Comparison of ENCODE assay signal across 8 cellular contexts in genomic region chr4:69025191-69025998, GRCh38.
A peak's percentile ranks its signal among the peaks of the same experiment; 100 is the strongest.
DNase-seq lines count a peak whose midpoint lies in the region; ATAC-seq and TF ChIP-seq lines count a peak whose summit lies in the region.

No MANE protein-coding gene starts in this region.

- TF ChIP-seq CTCF in GM06990 (IDR thresholded peaks at IDR 0.05; ENCODE audit: insufficient read depth, low read length, poor library complexity, severe bottlenecking) = peak; percentile 44

- H3K36me3 Mint-ChIP-seq in activated T-cell treated with anti-CD3 and anti-CD28 coated beads, Interleukin-2, amount 50 U/mL, for 4 hours (ENCODE audit: insufficient read depth) = no peaks in the 10 kb centered on the region
- H3K36me3 Mint-ChIP-seq in immature natural killer cell = no peaks in the 10 kb centered on the region

- no peaks in the 10 kb centered on the region for H3K4me1 Mint-ChIP-seq in activated T-cell treated with anti-CD3 and anti-CD28 coated beads, Interleukin-2, amount 50 U/mL, for 4 hours (ENCODE audit: low read depth)
- H3K4me1 Mint-ChIP-seq in immature natural killer cell = no peaks in the 10 kb centered on the region

- no peak overlapping the region for H3K4me3 Mint-ChIP-seq in activated T-cell treated with anti-CD3 and anti-CD28 coated beads, Interleukin-2, amount 50 U/mL, for 4 hours
- no peak overlapping the region for H3K4me3 Mint-ChIP-seq in immature natural killer cell

- H3K4me3 ChIP-seq in GM06990 (replicated peaks; ENCODE audit: low read depth, low read length) = no peak overlapping the region

- no peaks in the 10 kb centered on the region for H3K9me3 Mint-ChIP-seq in activated T-cell treated with anti-CD3 and anti-CD28 coated beads, Interleukin-2, amount 50 U/mL, for 4 hours
- peaks cover 2 to 14% (median 5%) of the 10 kb centered on the region in 6 donors for H3K9me3 Mint-ChIP-seq in immature natural killer cell

- H3K27me3 ChIP-seq in GM06990 (replicated peaks; ENCODE audit: control insufficient read depth, insufficient read depth, low read length) = no peaks in the 10 kb centered on the region

- DNase-seq in GM06990 (ENCODE audit: extremely low read depth, insufficient read length) (no peak), NCI-H146 (lab: John Stamatoyannopoulos, UW) (peak; percentile 55), iPS-NIHi7 (ENCODE audit: extremely low spot score) (peak; percentile 58), T1000 (lab: John Stamatoyannopoulos, UW) (no peak), immature natural killer cell (no peak)
- DNase-seq in activated T-cell treated with anti-CD3 and anti-CD28 coated beads, Interleukin-2, amount 50 U/mL, for 4 hours = no peak

- no peaks in the 10 kb centered on the region for H3K27me3 Mint-ChIP-seq in activated T-cell treated with anti-CD3 and anti-CD28 coated beads, Interleukin-2, amount 50 U/mL, for 4 hours (ENCODE audit: low read depth)
- no peaks in the 10 kb centered on the region for H3K27me3 Mint-ChIP-seq in immature natural killer cell (ENCODE audit: low read depth in 3 of 3)

- no peak overlapping the region for H3K27ac Mint-ChIP-seq in immature natural killer cell

- no peaks in the 10 kb centered on the region for H3K36me3 ChIP-seq in GM06990 (ENCODE audit: control insufficient read depth, insufficient read depth, low read length)

- ATAC-seq in GM21619 (IDR thresholded peaks at IDR 0.05; ENCODE audit: unreplicated experiment) = peak; percentile 93
- ATAC-seq in HG02840 (IDR thresholded peaks at IDR 0.05; ENCODE audit: low FRiP score, unreplicated experiment) = no peak
- no peak for ATAC-seq in activated T-cell treated with anti-CD3 and anti-CD28 coated beads, Interleukin-2, amount 50 U/mL, for 4 hours

Comparison
In these comparisons a context has a peak if more than half of its experiments do, and no peak if none do; other contexts are left out.
1. DNase-seq: peak in NCI-H146 (single experiment) and iPS-NIHi7 (single experiment); none in GM06990 (single experiment), activated T-cell treated with anti-CD3 and anti-CD28 coated beads, Interleukin-2, amount 50 U/mL, for 4 hours (single experiment), T1000 (single experiment) and immature natural killer cell (0 of 3).